Comparison of ENCODE assay signal across 9 cellular contexts in the genomic region with DNA sequence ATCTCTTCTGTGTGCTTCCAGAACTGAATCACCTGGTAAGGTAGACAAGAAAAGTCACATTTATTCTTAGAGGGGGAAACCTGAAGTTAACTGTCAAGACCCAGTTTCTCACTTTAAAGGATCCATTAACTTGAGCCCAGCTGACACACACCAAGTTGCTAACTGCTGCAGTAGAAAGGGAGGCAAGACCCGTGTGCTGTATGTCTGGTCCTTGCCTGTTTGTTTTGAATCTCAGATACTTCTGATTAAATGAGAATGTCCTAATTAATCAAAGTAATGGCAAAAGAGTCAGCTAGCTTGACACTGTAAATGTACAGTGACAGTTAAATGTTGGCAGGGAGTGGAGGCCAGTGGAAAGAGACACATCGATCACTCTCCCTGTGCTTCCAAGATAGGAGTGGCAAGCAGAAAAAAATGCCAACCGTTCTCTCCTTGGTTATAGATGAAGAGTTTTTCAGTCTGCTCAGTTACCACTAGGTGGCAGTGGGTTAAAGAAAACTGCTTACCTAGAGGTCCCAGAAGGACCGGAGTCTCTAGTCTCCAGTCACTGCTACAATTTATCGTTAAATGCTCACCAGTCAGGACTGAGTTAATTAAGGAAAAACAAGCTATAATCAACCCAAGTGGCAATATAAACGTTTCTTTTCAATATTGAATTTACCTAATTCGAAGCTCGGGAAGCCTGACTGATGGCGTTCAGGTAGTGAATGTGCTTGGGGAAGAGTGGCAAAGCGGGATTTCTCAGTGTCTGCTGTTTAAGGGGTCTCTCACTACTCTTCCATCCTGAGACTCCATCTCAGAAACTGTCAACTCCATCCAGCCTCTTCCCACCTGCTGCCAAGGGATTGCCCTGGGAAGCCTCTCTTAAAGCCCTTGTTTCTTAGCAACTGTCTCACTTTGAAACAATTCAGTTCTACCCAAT. TPM values are rescaled to one million over a fixed set of nuclear protein-coding genes. Genes with fewer than 3 reads are reported as not detected.
DNase-seq lines count a peak whose midpoint lies in the region; ATAC-seq, FAIRE-seq and TF ChIP-seq lines count a peak whose summit lies in the region.
"Had no signal": no experiment of that assay in that cellular context is flagged by ENCODE, and none has a peak within 500 bp of the region (broad histone marks: within the 10 kb centered on the region; RNA-seq: fewer than 3 reads in every experiment).

No MANE protein-coding gene starts in this region.

- CTCF ChIA-PET in CD4-positive, alpha-beta T cell (lab: Charles Lee) = interaction anchor here (0.8 to 0.9 kb wide), 3 partner anchors 9 to 187 kb away, joined by 3 read pairs; partner anchors contain the start of gene LSM11
- CTCF ChIA-PET in WTC11 (lab: Charles Lee) = interaction anchor here (0.6 to 4.3 kb wide), 7 partner anchors 13 to 1683 kb away, joined by 3 to 20 read pairs (median 4); partner anchors contain the start of gene LSM11

- H3K27me3 ChIP-seq in CD4-positive, alpha-beta T cell (ENCODE audit: control insufficient read depth, insufficient read depth, low read length) = no peaks in the 10 kb centered on the region

- intact Hi-C loops in CD4-positive, alpha-beta T cell (cut with DNase I, micrococcal nuclease) = loop anchor here (1.0 to 10.0 kb wide), 6 partner anchors 186 to 1371 kb away; no protein-coding TSS in a partner anchor
- intact Hi-C loops in Right ventricle myocardium superior (cut with DNase I) = no loop called here

- peak; percentile 88 for TF ChIP-seq CTCF in CD4-positive, alpha-beta T cell (IDR thresholded peaks at IDR 0.05)
- TF ChIP-seq CTCF in WTC11 (IDR thresholded peaks at IDR 0.05) = peak; percentile 67

- POLR2A ChIA-PET in CD4-positive, alpha-beta T cell (lab: Charles Lee) = no interaction called here
- POLR2A ChIA-PET in WTC11 (lab: Charles Lee) = no interaction called here

- no peak for DNase-seq in CD4-positive, alpha-beta T cell
- DNase-seq in GM18507 (ENCODE audit: extremely low spot score, insufficient read length, low read depth) (peak; percentile 32), NCI-H2227 (lab: John Stamatoyannopoulos, UW; ENCODE audit: unreplicated experiment) (peak; percentile 65), WTC11 (ENCODE audit: low spot score) (no peak), Right ventricle myocardium superior (no peak), pons (ENCODE audit: low spot score) (peak; percentile 69), NCI-H128 (lab: John Stamatoyannopoulos, UW; ENCODE audit: unreplicated experiment) (no peak)

- no peaks in the 10 kb centered on the region for H3K27me3 Mint-ChIP-seq in CD4-positive, alpha-beta T cell
- H3K27me3 Mint-ChIP-seq in WTC11 (ENCODE audit: low read depth) = no peaks in the 10 kb centered on the region

- H3K36me3 Mint-ChIP-seq in CD4-positive, alpha-beta T cell (ENCODE audit: low read depth) = peaks cover 18% of the 10 kb centered on the region
- H3K36me3 Mint-ChIP-seq in WTC11 = no peaks in the 10 kb centered on the region

- no peak overlapping the region for H3K27ac ChIP-seq in CD4-positive, alpha-beta T cell (ENCODE audit: low read depth, low read length)

- no peaks in the 10 kb centered on the region for H3K9me3 ChIP-seq in CD4-positive, alpha-beta T cell (ENCODE audit: control insufficient read depth, low read length)

- ATAC-seq in CD4-positive, alpha-beta T cell (ENCODE audit: poor library complexity) = peak; percentile 82
- ATAC-seq in HG03045 (IDR thresholded peaks at IDR 0.05; ENCODE audit: unreplicated experiment) (peak; percentile 67), WTC11 (peak; percentile 98), Right ventricle myocardium superior (ENCODE audit: poor library complexity) (peak; percentile 86)

- FAIRE-seq in GM18507 (lab: Jason Lieb, UNC) = peak; percentile 82

- H3K4me3 Mint-ChIP-seq in CD4-positive, alpha-beta T cell = no peak overlapping the region
- H3K4me3 Mint-ChIP-seq in WTC11 = no peak overlapping the region
- H3K4me3 Mint-ChIP-seq: T-helper 1 cell treated with Interleukin-12 subunit alpha and Interleukin-12 subunit beta and Interleukin-4 antibody, amounts not matched to agents 30 μg/mL and 1 μg/mL, for 36 hours had no signal

- H3K27ac Mint-ChIP-seq in CD4-positive, alpha-beta T cell = no peak overlapping the region
- H3K27ac Mint-ChIP-seq in WTC11 = no peak overlapping the region
- H3K27ac Mint-ChIP-seq: T-helper 1 cell treated with Interleukin-12 subunit alpha and Interleukin-12 subunit beta and Interleukin-4 antibody, amounts not matched to agents 30 μg/mL and 1 μg/mL, for 36 hours had no signal

- H3K4me1 Mint-ChIP-seq in CD4-positive, alpha-beta T cell (ENCODE audit: low read depth) = peaks cover 6% of the 10 kb centered on the region
- H3K4me1 Mint-ChIP-seq in WTC11 = no peaks in the 10 kb centered on the region

- no peaks in the 10 kb centered on the region for H3K9me3 Mint-ChIP-seq in CD4-positive, alpha-beta T cell
- H3K9me3 Mint-ChIP-seq in WTC11 = no peaks in the 10 kb centered on the region
- H3K9me3 Mint-ChIP-seq: T-helper 1 cell treated with Interleukin-12 subunit alpha and Interleukin-12 subunit beta and Interleukin-4 antibody, amounts not matched to agents 30 μg/mL and 1 μg/mL, for 36 hours had no signal

TF ChIP-seq in WTC11, 78 proteins besides CTCF, POLR2A, EP300 and RAD21 (continues in another document):
- TF ChIP-seq, protein P1, sequence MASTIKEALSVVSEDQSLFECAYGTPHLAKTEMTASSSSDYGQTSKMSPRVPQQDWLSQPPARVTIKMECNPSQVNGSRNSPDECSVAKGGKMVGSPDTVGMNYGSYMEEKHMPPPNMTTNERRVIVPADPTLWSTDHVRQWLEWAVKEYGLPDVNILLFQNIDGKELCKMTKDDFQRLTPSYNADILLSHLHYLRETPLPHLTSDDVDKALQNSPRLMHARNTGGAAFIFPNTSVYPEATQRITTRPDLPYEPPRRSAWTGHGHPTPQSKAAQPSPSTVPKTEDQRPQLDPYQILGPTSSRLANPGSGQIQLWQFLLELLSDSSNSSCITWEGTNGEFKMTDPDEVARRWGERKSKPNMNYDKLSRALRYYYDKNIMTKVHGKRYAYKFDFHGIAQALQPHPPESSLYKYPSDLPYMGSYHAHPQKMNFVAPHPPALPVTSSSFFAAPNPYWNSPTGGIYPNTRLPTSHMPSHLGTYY (CRISPR knock-in tag; IDR thresholded peaks at IDR 0.05) = no peak
- TF ChIP-seq ESRRA (CRISPR knock-in tag; IDR thresholded peaks at IDR 0.05; ENCODE audit: borderline replicate concordance) = no peak
- TF ChIP-seq ZNF512 (CRISPR knock-in tag; IDR thresholded peaks at IDR 0.05; ENCODE audit: borderline replicate concordance) = no peak
- no peak for TF ChIP-seq FOXP1 (CRISPR knock-in tag; IDR thresholded peaks at IDR 0.05; ENCODE audit: borderline replicate concordance)
- TF ChIP-seq ZBTB21 (CRISPR knock-in tag; IDR thresholded peaks at IDR 0.05; ENCODE audit: borderline replicate concordance) = no peak
- TF ChIP-seq TEAD4 (CRISPR knock-in tag; IDR thresholded peaks at IDR 0.05) = no peak
- TF ChIP-seq MYBL2 (CRISPR knock-in tag; IDR thresholded peaks at IDR 0.05) = no peak
- TF ChIP-seq, protein P2, sequence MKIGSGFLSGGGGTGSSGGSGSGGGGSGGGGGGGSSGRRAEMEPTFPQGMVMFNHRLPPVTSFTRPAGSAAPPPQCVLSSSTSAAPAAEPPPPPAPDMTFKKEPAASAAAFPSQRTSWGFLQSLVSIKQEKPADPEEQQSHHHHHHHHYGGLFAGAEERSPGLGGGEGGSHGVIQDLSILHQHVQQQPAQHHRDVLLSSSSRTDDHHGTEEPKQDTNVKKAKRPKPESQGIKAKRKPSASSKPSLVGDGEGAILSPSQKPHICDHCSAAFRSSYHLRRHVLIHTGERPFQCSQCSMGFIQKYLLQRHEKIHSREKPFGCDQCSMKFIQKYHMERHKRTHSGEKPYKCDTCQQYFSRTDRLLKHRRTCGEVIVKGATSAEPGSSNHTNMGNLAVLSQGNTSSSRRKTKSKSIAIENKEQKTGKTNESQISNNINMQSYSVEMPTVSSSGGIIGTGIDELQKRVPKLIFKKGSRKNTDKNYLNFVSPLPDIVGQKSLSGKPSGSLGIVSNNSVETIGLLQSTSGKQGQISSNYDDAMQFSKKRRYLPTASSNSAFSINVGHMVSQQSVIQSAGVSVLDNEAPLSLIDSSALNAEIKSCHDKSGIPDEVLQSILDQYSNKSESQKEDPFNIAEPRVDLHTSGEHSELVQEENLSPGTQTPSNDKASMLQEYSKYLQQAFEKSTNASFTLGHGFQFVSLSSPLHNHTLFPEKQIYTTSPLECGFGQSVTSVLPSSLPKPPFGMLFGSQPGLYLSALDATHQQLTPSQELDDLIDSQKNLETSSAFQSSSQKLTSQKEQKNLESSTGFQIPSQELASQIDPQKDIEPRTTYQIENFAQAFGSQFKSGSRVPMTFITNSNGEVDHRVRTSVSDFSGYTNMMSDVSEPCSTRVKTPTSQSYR (CRISPR knock-in tag; IDR thresholded peaks at IDR 0.05) = no peak

RNA-seq across cellular contexts. Expression of gene LSM11, which starts 18.4 kb away (rescaled TPM):
- under 1 TPM; 0.49 to 0.70 TPM for total RNA-seq in CD4-positive, alpha-beta T cell
- total RNA-seq in WTC11 (2021) (5.2 to 5.8 TPM (median 5.4 TPM) in 3 replicates), Right ventricle myocardium superior (1.3 TPM)

RNA-seq across cellular contexts. Expression of gene THG1L, which starts 30.7 kb away (rescaled TPM):
- 1 to 10 TPM; 4.1 to 4.6 TPM for total RNA-seq in CD4-positive, alpha-beta T cell
- total RNA-seq in WTC11 (2021) (11.6 to 14.6 TPM (median 12.3 TPM) in 3 replicates), Right ventricle myocardium superior (4.1 TPM)

Comparison
In these comparisons a context has a peak if more than half of its experiments do, and no peak if none do; other contexts are left out.
1. DNase-seq: peak in GM18507 (single experiment), NCI-H2227 (single experiment) and pons (single experiment); none in CD4-positive, alpha-beta T cell (0 of 10), WTC11 (single experiment), Right ventricle myocardium superior (single experiment) and NCI-H128 (single experiment).
2. Peak in every context shown above with its lines, with median percentiles within 50 percentile points of each other: ATAC-seq.